In genomic region chr12:8179989-8180585, GRCh38 we compare ENCODE assay signal across 8 cellular contexts. TPM values are rescaled to one million over a fixed set of nuclear protein-coding genes. Genes with fewer than 3 reads are reported as not detected.
DNase-seq lines count a peak whose midpoint lies in the region; TF ChIP-seq lines count a peak whose summit lies in the region.
"Not testable (repeated sequence)": the region's sequence is repeated elsewhere in the genome, so short reads cannot be mapped to it uniquely, and the experiment has no call there.

No MANE protein-coding gene starts in this region.

- H3K4me3 Mint-ChIP-seq in activated T-helper 2 cell treated with anti-CD3 and anti-CD28 coated beads, Interferon-gamma antibody, Interleukin-2, Interleukin-4, amounts not matched to agents 10 μg/mL and 5 μg/mL and 100 μg/mL, durations not matched to agents 14 hours and 24 hours and 36 hours (ENCODE audit: low read depth): peak overlapping the region; percentile 73

- peak; percentile 81 for TF ChIP-seq CTCF in GM13976 (IDR thresholded peaks at IDR 0.05; ENCODE audit: borderline replicate concordance, control extremely low read depth, extremely low read depth, insufficient read depth, missing control alignments)

- not testable (repeated sequence) for H3K9me3 Mint-ChIP-seq in activated T-helper 2 cell treated with anti-CD3 and anti-CD28 coated beads, Interferon-gamma antibody, Interleukin-2, Interleukin-4, amounts not matched to agents 10 μg/mL and 5 μg/mL and 100 μg/mL, durations not matched to agents 14 hours and 24 hours and 36 hours

- H3K27ac Mint-ChIP-seq in activated T-helper 2 cell treated with anti-CD3 and anti-CD28 coated beads, Interferon-gamma antibody, Interleukin-2, Interleukin-4, amounts not matched to agents 10 μg/mL and 5 μg/mL and 100 μg/mL, durations not matched to agents 14 hours and 24 hours and 36 hours: peak overlapping the region; percentile 60

- H3K36me3 ChIP-seq in SK-N-MC (ENCODE audit: insufficient read depth, low read length): not testable (repeated sequence)

- not testable (repeated sequence) for H3K9ac ChIP-seq in SK-N-MC (ENCODE audit: insufficient read length)

- in situ Hi-C loops in GM13976 (cut with MboI; ENCODE audit: low sequenced_read_pairs, unreplicated experiment): not testable (repeated sequence)

- H3K4me3 ChIP-seq in SK-N-MC: peak overlapping the region; percentile 74

- intact Hi-C loops in activated T-helper 2 cell treated with anti-CD3 and anti-CD28 coated beads, Interferon-gamma antibody, Interleukin-2, Interleukin-4, amounts not matched to agents 10 μg/mL and 5 μg/mL and 100 μg/mL, durations not matched to agents 14 hours and 24 hours and 36 hours (cut with micrococcal nuclease): not testable (repeated sequence)

- H3K27ac ChIP-seq in SK-N-MC, epithelial cell of prostate: not testable (repeated sequence)

- not testable (repeated sequence) for H3K27me3 Mint-ChIP-seq in activated T-helper 2 cell treated with anti-CD3 and anti-CD28 coated beads, Interferon-gamma antibody, Interleukin-2, Interleukin-4, amounts not matched to agents 10 μg/mL and 5 μg/mL and 100 μg/mL, durations not matched to agents 14 hours and 24 hours and 36 hours (ENCODE audit: low read depth)

- DNase-seq in A172 (ENCODE audit: low spot score): peak; percentile 5
- DNase-seq in GM13976 (ENCODE audit: low spot score): peak; percentile 74
- peak; percentile 54 to 89 (median 84) for DNase-seq in NCI-H1417 (lab: John Stamatoyannopoulos, UW)
- not testable (repeated sequence) for DNase-seq in SK-N-MC (ENCODE audit: low read depth, low spot score)
- DNase-seq in activated T-helper 2 cell treated with anti-CD3 and anti-CD28 coated beads, Interferon-gamma antibody, Interleukin-2, Interleukin-4, amounts not matched to agents 10 μg/mL and 5 μg/mL and 100 μg/mL, durations not matched to agents 14 hours and 24 hours and 36 hours (ENCODE audit: low spot score): peak; percentile 76
- DNase-seq in epithelial cell of prostate (ENCODE audit: low read depth, low spot score): peak; percentile 1
- peak; percentile 93 for DNase-seq in medulla oblongata (ENCODE audit: extremely low spot score)
- peak; percentile 25 to 53 (median 42) for DNase-seq in stimulated activated CD4-positive, alpha-beta T cell treated with anti-CD3 and anti-CD28 coated beads, Interleukin-1b, Interleukin-23, amount 100 ng/mL, for 24 hours (ENCODE audit: low read depth in 4 of 4, low spot score in 1 of 4)

- H3K4me1 Mint-ChIP-seq in activated T-helper 2 cell treated with anti-CD3 and anti-CD28 coated beads, Interferon-gamma antibody, Interleukin-2, Interleukin-4, amounts not matched to agents 10 μg/mL and 5 μg/mL and 100 μg/mL, durations not matched to agents 14 hours and 24 hours and 36 hours (ENCODE audit: low read depth): peaks cover 11% of the 10 kb centered on the region

- H3K9me3 ChIP-seq in SK-N-MC (ENCODE audit: low read depth, low read length): not testable (repeated sequence)

- not testable (repeated sequence) for H3K36me3 Mint-ChIP-seq in activated T-helper 2 cell treated with anti-CD3 and anti-CD28 coated beads, Interferon-gamma antibody, Interleukin-2, Interleukin-4, amounts not matched to agents 10 μg/mL and 5 μg/mL and 100 μg/mL, durations not matched to agents 14 hours and 24 hours and 36 hours (ENCODE audit: low read depth)

RNA-seq across cellular contexts. Expression of gene ZNF705A, which starts 23.3 kb away (rescaled TPM):
- not detected in 2 replicates for total RNA-seq in A172 (2014; rRNA removed; shearing (Covaris generic))
- total RNA-seq in activated T-helper 2 cell treated with anti-CD3 and anti-CD28 coated beads, Interferon-gamma antibody, Interleukin-2, Interleukin-4, amounts not matched to agents 10 μg/mL and 5 μg/mL and 100 μg/mL, durations not matched to agents 14 hours and 24 hours and 36 hours: not detected in 2 replicates

RNA-seq across cellular contexts. Expression of gene FAM90A1, which starts 47.3 kb away (rescaled TPM):
- not detected in 2 replicates for total RNA-seq in A172 (2014; rRNA removed; shearing (Covaris generic))
- total RNA-seq in activated T-helper 2 cell treated with anti-CD3 and anti-CD28 coated beads, Interferon-gamma antibody, Interleukin-2, Interleukin-4, amounts not matched to agents 10 μg/mL and 5 μg/mL and 100 μg/mL, durations not matched to agents 14 hours and 24 hours and 36 hours: 0.14 and 0.25 TPM in 2 replicates

RNA-seq across cellular contexts. Expression of gene CLEC4A, which starts 56.7 kb away (rescaled TPM):
- 6.4 TPM in 1 of 2 replicates, not detected in the other for total RNA-seq in A172 (2014; rRNA removed; shearing (Covaris generic))
- 0.94 TPM in 1 of 2 replicates, not detected in the other for total RNA-seq in activated T-helper 2 cell treated with anti-CD3 and anti-CD28 coated beads, Interferon-gamma antibody, Interleukin-2, Interleukin-4, amounts not matched to agents 10 μg/mL and 5 μg/mL and 100 μg/mL, durations not matched to agents 14 hours and 24 hours and 36 hours
